Comparison of ENCODE assay signal across 18 cellular contexts in genomic region chr17:34610038-34610437, GRCh38. TPM values are rescaled to one million over a fixed set of nuclear protein-coding genes. Genes with fewer than 3 reads are reported as not detected.
DNase-seq lines count a peak whose midpoint lies in the region; ATAC-seq and TF ChIP-seq lines count a peak whose summit lies in the region.
"Had no signal": no experiment of that assay in that cellular context is flagged by ENCODE, and none has a peak within 500 bp of the region (broad histone marks: within the 10 kb centered on the region; RNA-seq: fewer than 3 reads in every experiment).

No MANE protein-coding gene starts in this region.

- H3K4me3 Mint-ChIP-seq in endodermal cell (no peak overlapping the region), mesothelial cell of epicardium (peak overlapping the region; percentile 14)
- H3K4me3 Mint-ChIP-seq in naive thymus-derived CD4-positive, alpha-beta T cell = no peak overlapping the region
- H3K4me3 Mint-ChIP-seq in activated CD4-positive, alpha-beta memory T cell treated with anti-CD3 and anti-CD28 coated beads for 36 hours = no peak overlapping the region
- H3K4me3 Mint-ChIP-seq: CD4-positive, alpha-beta T cell; HFFc6 had no signal

- H3K36me3 ChIP-seq in SK-N-SH (replicated peaks in 1 of 2; ENCODE audit: control insufficient read depth in 1 of 2, insufficient read depth in 2 of 2, low read length in 1 of 2) = no peaks in the 10 kb centered on the region
- no peaks in the 10 kb centered on the region for H3K36me3 ChIP-seq in endodermal cell (ENCODE audit: control insufficient read depth, insufficient read depth, low read length)
- H3K36me3 ChIP-seq in naive thymus-derived CD4-positive, alpha-beta T cell (ENCODE audit: control insufficient read depth in 2 of 3, insufficient read depth in 3 of 3, low read length in 3 of 3) = no peaks in the 10 kb centered on the region

- CTCF ChIA-PET in SK-N-SH (lab: Yijun Ruan, JAX) = interaction anchor here (1.0 to 1.9 kb wide), 3 partner anchors 11 to 28 kb away, joined by 3 to 10 read pairs (median 5); no protein-coding TSS in a partner anchor
- CTCF ChIA-PET in naive thymus-derived CD4-positive, alpha-beta T cell (lab: Charles Lee) = no interaction called here
- CTCF ChIA-PET in activated CD4-positive, alpha-beta memory T cell treated with anti-CD3 and anti-CD28 coated beads for 36 hours (lab: Charles Lee) = interaction anchor here (1.0 kb wide), 1 partner anchor 28 kb away, joined by 3 read pairs; no protein-coding TSS in a partner anchor

- no peaks in the 10 kb centered on the region for H3F3A ChIP-seq in SK-N-SH (replicated peaks; ENCODE audit: insufficient read depth)

- peak overlapping the region; percentile 63 for H3K27ac Mint-ChIP-seq in endodermal cell
- peak overlapping the region; percentile 75 for H3K27ac Mint-ChIP-seq in mesothelial cell of epicardium
- H3K27ac Mint-ChIP-seq in naive thymus-derived CD4-positive, alpha-beta T cell = no peak overlapping the region
- no peak overlapping the region for H3K27ac Mint-ChIP-seq in activated CD4-positive, alpha-beta memory T cell treated with anti-CD3 and anti-CD28 coated beads for 36 hours
- H3K27ac Mint-ChIP-seq: CD4-positive, alpha-beta T cell; HFFc6 had no signal

- no peak overlapping the region for H2AFZ ChIP-seq in SK-N-SH (ENCODE audit: low read depth)
- H2AFZ ChIP-seq: GM23248 had no signal

- POLR2A ChIA-PET in SK-N-SH (lab: Yijun Ruan, JAX) = no interaction called here
- POLR2A ChIA-PET in naive thymus-derived CD4-positive, alpha-beta T cell (lab: Charles Lee) = no interaction called here
- POLR2A ChIA-PET in activated CD4-positive, alpha-beta memory T cell treated with anti-CD3 and anti-CD28 coated beads for 36 hours (lab: Charles Lee) = no interaction called here

- H3K27ac ChIP-seq in SK-N-SH (ENCODE audit: low read depth in 2 of 2, low read length in 1 of 2) (no peak overlapping the region), endodermal cell (ENCODE audit: low read depth, low read length) (no peak overlapping the region)
- H3K27ac ChIP-seq in naive thymus-derived CD4-positive, alpha-beta T cell (ENCODE audit: low read depth, low read length) = no peak overlapping the region
- H3K27ac ChIP-seq: 22Rv1, A549, C4-2B, GM23248 had no signal

- H3K79me2 ChIP-seq in SK-N-SH (ENCODE audit: insufficient read depth) = no peaks in the 10 kb centered on the region

- WGBS in SK-N-SH (ENCODE audit: low lambda C conversion rate) = 38% methylated on average over 5 of the region's 5 CpGs
- 68 to 86% methylated on average over 4 to 5 of the region's 5 CpGs for WGBS in endodermal cell (ENCODE audit: insufficient coverage in 1 of 2, insufficient read length in 1 of 2), 2 experiments

- no peak for TF ChIP-seq CTCF in SK-N-SH (IDR thresholded peaks at IDR 0.05)
- no peak for TF ChIP-seq CTCF in endodermal cell (conservative IDR thresholded peaks at IDR 0.05)
- TF ChIP-seq CTCF in mesothelial cell of epicardium (IDR thresholded peaks at IDR 0.05; ENCODE audit: unreplicated experiment) = no peak

- no peaks in the 10 kb centered on the region for H3K9me3 ChIP-seq in SK-N-SH
- H3K9me3 ChIP-seq in endodermal cell (ENCODE audit: control insufficient read depth, low read length) = no peaks in the 10 kb centered on the region
- no peaks in the 10 kb centered on the region for H3K9me3 ChIP-seq in naive thymus-derived CD4-positive, alpha-beta T cell (ENCODE audit: control insufficient read depth in 2 of 3, low read length in 3 of 3)
- H3K9me3 ChIP-seq: Caco-2 had no signal

- TF ChIP-seq EP300 in SK-N-SH (IDR thresholded peaks at IDR 0.05; ENCODE audit: borderline replicate concordance in 1 of 2, low read depth in 1 of 2, low read length in 1 of 2) = no peak

- H3K9ac ChIP-seq in SK-N-SH (no peak overlapping the region), endodermal cell (ENCODE audit: extremely low read depth, low read length, poor library complexity, severe bottlenecking) (no peak overlapping the region)
- H3K9ac ChIP-seq: GM23248 had no signal

- H3K27me3 Mint-ChIP-seq in endodermal cell (ENCODE audit: insufficient read depth) (peaks cover 2% of the 10 kb centered on the region), mesothelial cell of epicardium (ENCODE audit: low read depth) (peaks cover 30% of the 10 kb centered on the region)
- peaks cover 44 to 56% (median 48%) of the 10 kb centered on the region in 5 donors for H3K27me3 Mint-ChIP-seq in naive thymus-derived CD4-positive, alpha-beta T cell
- H3K27me3 Mint-ChIP-seq in activated CD4-positive, alpha-beta memory T cell treated with anti-CD3 and anti-CD28 coated beads for 36 hours = peaks cover 46% of the 10 kb centered on the region

- intact Hi-C loops in naive thymus-derived CD4-positive, alpha-beta T cell (cut with micrococcal nuclease) = no loop called here
- intact Hi-C loops in activated CD4-positive, alpha-beta memory T cell treated with anti-CD3 and anti-CD28 coated beads for 36 hours (cut with micrococcal nuclease) = no loop called here

- TF ChIP-seq RAD21 in SK-N-SH (IDR thresholded peaks at IDR 0.05; ENCODE audit: low read length) = no peak

- ATAC-seq in SK-N-SH treated with all-trans-retinoic acid at 6 μM for 48 hours = no peak
- ATAC-seq in naive thymus-derived CD4-positive, alpha-beta T cell = no peak
- ATAC-seq: HepG2 had no signal

- no peak overlapping the region for H3K4me2 ChIP-seq in SK-N-SH
- H3K4me2 ChIP-seq: A549 had no signal

- H3K4me1 ChIP-seq in SK-N-SH (ENCODE audit: control insufficient read depth in 1 of 2, insufficient read depth in 2 of 2, low read depth in 1 of 2, low read length in 1 of 2) (peaks cover 0 to 36% of the 10 kb centered on the region in 2 experiments; a peak in 1 of 4 replicates), endodermal cell (ENCODE audit: control insufficient read depth, insufficient read depth, low read length) (peaks cover 24% of the 10 kb centered on the region)
- no peaks in the 10 kb centered on the region for H3K4me1 ChIP-seq in naive thymus-derived CD4-positive, alpha-beta T cell (ENCODE audit: control insufficient read depth in 2 of 2, insufficient read depth in 2 of 2, low read length in 2 of 2)
- H3K4me1 ChIP-seq: A549, Caco-2 had no signal

- H3K4me1 Mint-ChIP-seq in endodermal cell (peaks cover 55% of the 10 kb centered on the region), mesothelial cell of epicardium (peaks cover 68% of the 10 kb centered on the region)
- peaks cover 0 to 5% (median 0%) of the 10 kb centered on the region in 7 donors for H3K4me1 Mint-ChIP-seq in naive thymus-derived CD4-positive, alpha-beta T cell
- H3K4me1 Mint-ChIP-seq in activated CD4-positive, alpha-beta memory T cell treated with anti-CD3 and anti-CD28 coated beads for 36 hours (ENCODE audit: low read depth) = no peaks in the 10 kb centered on the region

- H3K4me3 ChIP-seq in SK-N-SH (ENCODE audit: low read depth in 2 of 2, low read length in 1 of 2) (no peak overlapping the region), endodermal cell (ENCODE audit: low read length) (no peak overlapping the region)
- no peak overlapping the region for H3K4me3 ChIP-seq in naive thymus-derived CD4-positive, alpha-beta T cell (ENCODE audit: low read length)
- H3K4me3 ChIP-seq: A549, GM23248 had no signal

- DNase-seq in SK-N-SH (no peak), endodermal cell (no peak), mesothelial cell of epicardium (ENCODE audit: low spot score in 2 of 2, unreplicated experiment in 2 of 2) (no peak), NK-92 (lab: John Stamatoyannopoulos, UW; ENCODE audit: unreplicated experiment) (no peak)
- no peak for DNase-seq in naive thymus-derived CD4-positive, alpha-beta T cell
- no peak for DNase-seq in activated CD4-positive, alpha-beta memory T cell treated with anti-CD3 and anti-CD28 coated beads for 36 hours
- DNase-seq: AML-193; Caco-2; CD4-positive, alpha-beta T cell; GM23248; HCEC 1CT; HFFc6 had no signal

- H4K20me1 ChIP-seq in SK-N-SH (ENCODE audit: insufficient read depth) = no peaks in the 10 kb centered on the region

- H3K36me3 Mint-ChIP-seq in endodermal cell (ENCODE audit: low read depth) = no peaks in the 10 kb centered on the region
- no peaks in the 10 kb centered on the region for H3K36me3 Mint-ChIP-seq in mesothelial cell of epicardium
- peaks cover 0 to 4% (median 0%) of the 10 kb centered on the region in 5 donors for H3K36me3 Mint-ChIP-seq in naive thymus-derived CD4-positive, alpha-beta T cell
- no peaks in the 10 kb centered on the region for H3K36me3 Mint-ChIP-seq in activated CD4-positive, alpha-beta memory T cell treated with anti-CD3 and anti-CD28 coated beads for 36 hours

- H3K9me3 Mint-ChIP-seq in endodermal cell (no peaks in the 10 kb centered on the region), mesothelial cell of epicardium (no peaks in the 10 kb centered on the region)
- peaks cover 0 to 3% (median 0%) of the 10 kb centered on the region in 11 donors for H3K9me3 Mint-ChIP-seq in naive thymus-derived CD4-positive, alpha-beta T cell
- no peaks in the 10 kb centered on the region for H3K9me3 Mint-ChIP-seq in activated CD4-positive, alpha-beta memory T cell treated with anti-CD3 and anti-CD28 coated beads for 36 hours
- H3K9me3 Mint-ChIP-seq: CD4-positive, alpha-beta T cell; HFFc6 had no signal

- H3K27me3 ChIP-seq in SK-N-SH (ENCODE audit: insufficient read depth) = no peaks in the 10 kb centered on the region
- H3K27me3 ChIP-seq in endodermal cell (ENCODE audit: control insufficient read depth, insufficient read depth, low read length, poor library complexity, severe bottlenecking) = no peaks in the 10 kb centered on the region
- peaks cover 0 to 4% of the 10 kb centered on the region in 2 donors for H3K27me3 ChIP-seq in naive thymus-derived CD4-positive, alpha-beta T cell (ENCODE audit: control insufficient read depth in 2 of 2, insufficient read depth in 2 of 2, low read length in 2 of 2)

- no peaks in the 10 kb centered on the region for H3K9me2 ChIP-seq in SK-N-SH

TF ChIP-seq in SK-N-SH, 30 proteins besides CTCF, POLR2A, EP300 and RAD21:
- no peak for TF ChIP-seq NRF1 (IDR thresholded peaks at IDR 0.05; ENCODE audit: low read depth, low read length)
- 0 out of 2 replicates have a peak, but pooled peaks have one; percentile 7 for TF ChIP-seq RCOR1 (IDR thresholded peaks at IDR 0.05; ENCODE audit: low read length)
TF ChIP-seq in SK-N-SH: peak in this region for 1.

TF ChIP-seq in SK-N-SH treated with all-trans-retinoic acid at 6 μM for 48 hours, 23 proteins besides CTCF, POLR2A, EP300 and RAD21 (continues in another document):
- TF ChIP-seq GLIS3 (CRISPR knock-in tag; IDR thresholded peaks at IDR 0.05) (no peak), SNAI2 (CRISPR knock-in tag; IDR thresholded peaks at IDR 0.05) (no peak), ZNF8 (CRISPR knock-in tag; IDR thresholded peaks at IDR 0.05) (no peak), ZNF70 (CRISPR knock-in tag; IDR thresholded peaks at IDR 0.05) (no peak)

RNA-seq across cellular contexts. Expression of gene TMEM132E, which starts 30.7 kb away (rescaled TPM):
- not detected in 2 replicates for polyA plus RNA-seq in SK-N-SH (2012; rRNA removed)
- not detected in 2 replicates for polyA plus RNA-seq in SK-N-SH (2012; cell fraction: cytosol; rRNA removed)
- polyA plus RNA-seq in SK-N-SH (2012; cell fraction: nucleus; rRNA removed) = not detected in 2 replicates
- total RNA-seq in endodermal cell (under 1 TPM in 1 of 2 donors, not detected in 1; 0.15 TPM), mesothelial cell of epicardium (0.62 to 0.86 TPM (median 0.80 TPM) in 3 replicates)
- polyA plus RNA-seq in endodermal cell (2013, experiment 1 of 2) = 1.1 TPM
- polyA plus RNA-seq in endodermal cell (2013, experiment 2 of 2) = 0.83 TPM
- total RNA-seq in naive thymus-derived CD4-positive, alpha-beta T cell = under 1 TPM in 4 of 5 experiments, not detected in 1; 0.10 to 0.89 (median 0.40) TPM
- under 1 TPM; 0.28 to 0.41 TPM for polyA plus RNA-seq in naive thymus-derived CD4-positive, alpha-beta T cell
- total RNA-seq in activated CD4-positive, alpha-beta memory T cell treated with anti-CD3 and anti-CD28 coated beads for 36 hours = not detected
- total RNA-seq: HepG2, HFFc6 had no signal
- polyA plus RNA-seq: A549, BJ, GM23248, HepG2 had no signal

Comparison
In these comparisons a context has a peak if more than half of its experiments do, and no peak if none do; other contexts are left out.
1. H3K27ac Mint-ChIP-seq: peak in endodermal cell (single experiment) and mesothelial cell of epicardium (single experiment); none in naive thymus-derived CD4-positive, alpha-beta T cell (0 of 9) and activated CD4-positive, alpha-beta memory T cell treated with anti-CD3 and anti-CD28 coated beads for 36 hours (single experiment).